8 cellular contexts compared by ENCODE assay signal in genomic region chr15:64634020-64634419, GRCh38.
DNase-seq lines count a peak whose midpoint lies in the region; ATAC-seq and TF ChIP-seq lines count a peak whose summit lies in the region.

No MANE protein-coding gene starts in this region.

- CTCF ChIA-PET in CD8-positive, alpha-beta T cell (lab: Charles Lee) = interaction anchor here (1.0 to 2.7 kb wide), 4 partner anchors 9 to 208 kb away, joined by 3 to 11 read pairs (median 6); no protein-coding TSS in a partner anchor

- DNase-seq in CD8-positive, alpha-beta T cell = peak; percentile 11 to 60 (median 29)
- peak; percentile 21 to 34 for DNase-seq in activated CD4-positive, alpha-beta T cell treated with anti-CD3 and anti-CD28 coated beads, Interleukin-2, amount 50 U/mL, for 48 hours
- DNase-seq in left lung (no peak), ACHN (no peak), LoVo (ENCODE audit: low spot score) (no peak)
- no peak for DNase-seq in effector CD8-positive, alpha-beta T cell (lab: John Stamatoyannopoulos, UW)

- H3K4me3 Mint-ChIP-seq in CD8-positive, alpha-beta T cell = peak overlapping the region; percentile 68

- H3K4me3 ChIP-seq in CD8-positive, alpha-beta T cell (ENCODE audit: low read depth, low read length) = peak overlapping the region; percentile 23
- no peak overlapping the region for H3K4me3 ChIP-seq in left lung

- in situ Hi-C loops in ACHN (cut with HindIII; ENCODE audit: low pct_ligation_motif_present, low pct_unique_long_range_greater_than_20kb, low sequenced_read_pairs) = no loop called here

- no peaks in the 10 kb centered on the region for H3K27me3 ChIP-seq in CD8-positive, alpha-beta T cell (ENCODE audit: insufficient read depth, low read length)
- no peaks in the 10 kb centered on the region for H3K27me3 ChIP-seq in left lung

- H3K27ac Mint-ChIP-seq in CD8-positive, alpha-beta T cell = peak overlapping the region; percentile 86

- peak overlapping the region; percentile 36 for H3K27ac ChIP-seq in CD8-positive, alpha-beta T cell (ENCODE audit: low read depth, low read length)
- peak overlapping the region; percentile 46 to 68 for H3K27ac ChIP-seq in left lung

- TF ChIP-seq CTCF in CD8-positive, alpha-beta T cell (IDR thresholded peaks at IDR 0.05) = no peak
- no peak for TF ChIP-seq CTCF in left lung (IDR thresholded peaks at IDR 0.05)

- POLR2A ChIA-PET in CD8-positive, alpha-beta T cell (lab: Charles Lee) = interaction anchor here (0.7 to 1.3 kb wide), 8 partner anchors 10 to 247 kb away, joined by 3 to 5 read pairs (median 3); partner anchors contain the start of gene TRIP4

- peaks cover 5% of the 10 kb centered on the region for H3K36me3 ChIP-seq in CD8-positive, alpha-beta T cell (ENCODE audit: insufficient read depth, low read length)
- H3K36me3 ChIP-seq in left lung = no peaks in the 10 kb centered on the region

- H3K9me3 ChIP-seq in CD8-positive, alpha-beta T cell (ENCODE audit: low read length) = no peaks in the 10 kb centered on the region
- peaks cover 0 to 4% of the 10 kb centered on the region in 2 donors for H3K9me3 ChIP-seq in left lung

- intact Hi-C loops in CD8-positive, alpha-beta T cell (cut with DNase I, micrococcal nuclease) = loop anchor here in 1 of 2 experiments (1.0 to 2.0 kb wide), 2 partner anchors 12 to 17 kb away; no protein-coding TSS in a partner anchor
- intact Hi-C loops in left lung (cut with DNase I) = no loop called here

- peaks cover 75% of the 10 kb centered on the region for H3K4me1 ChIP-seq in CD8-positive, alpha-beta T cell (ENCODE audit: insufficient read depth, low read length)
- H3K4me1 ChIP-seq in left lung = peaks cover 33 to 59% of the 10 kb centered on the region in 2 donors

- peaks cover 72% of the 10 kb centered on the region for H3K4me1 Mint-ChIP-seq in CD8-positive, alpha-beta T cell (ENCODE audit: low read depth)

- peaks cover 28% of the 10 kb centered on the region for H3K36me3 Mint-ChIP-seq in CD8-positive, alpha-beta T cell

- H3K9me3 Mint-ChIP-seq in CD8-positive, alpha-beta T cell = peaks cover 3% of the 10 kb centered on the region

- H3K27me3 Mint-ChIP-seq in CD8-positive, alpha-beta T cell (ENCODE audit: low read depth) = no peaks in the 10 kb centered on the region

- ATAC-seq in CD8-positive, alpha-beta T cell = peak; percentile 65
- ATAC-seq in GM19395 (IDR thresholded peaks at IDR 0.05; ENCODE audit: unreplicated experiment) (peak; percentile 84), HG03457 (IDR thresholded peaks at IDR 0.05; ENCODE audit: unreplicated experiment) (peak; percentile 60), left lung (no peak)

Comparison
In these comparisons a context has a peak if more than half of its experiments do, and no peak if none do; other contexts are left out.
1. DNase-seq: peak in CD8-positive, alpha-beta T cell (7 of 7) and activated CD4-positive, alpha-beta T cell treated with anti-CD3 and anti-CD28 coated beads, Interleukin-2, amount 50 U/mL, for 48 hours (2 of 2); none in left lung (0 of 2), ACHN (single experiment), LoVo (single experiment) and effector CD8-positive, alpha-beta T cell (single experiment).